ENCODE assay signal across 2 cellular contexts in the genomic region with DNA sequence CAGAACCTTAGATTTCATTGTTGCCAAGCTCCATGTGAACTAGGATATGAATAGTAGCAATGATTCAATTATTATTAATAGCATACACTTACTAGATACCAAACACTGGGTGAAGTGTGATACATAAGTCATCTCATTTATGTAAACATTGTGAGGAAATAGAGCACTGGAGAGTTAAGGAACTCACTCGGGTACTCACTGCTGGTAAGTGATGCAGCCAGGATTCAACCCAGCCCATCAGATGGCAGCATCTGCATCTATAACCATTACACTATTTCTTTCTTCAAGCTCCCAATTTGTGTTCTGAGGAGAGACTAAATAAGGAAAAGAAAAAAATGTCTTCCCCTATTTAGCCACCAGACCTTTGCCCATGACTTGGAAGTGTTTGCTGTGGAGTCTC.
TF ChIP-seq lines count a peak whose summit lies in the region.

No MANE protein-coding gene starts in this region.

TF ChIP-seq in Ishikawa, 13 proteins besides CTCF, POLR2A, EP300 and RAD21:
- no peak for TF ChIP-seq CEBPB (IDR thresholded peaks at IDR 0.05)
TF ChIP-seq in Ishikawa: peak in this region for 0.

TF ChIP-seq in HepG2, 621 proteins besides CTCF, POLR2A, EP300 and RAD21:
- TF ChIP-seq ZNF274 (CRISPR knock-in tag; IDR thresholded peaks at IDR 0.05) (no peak), STAG1 (CRISPR knock-in tag; IDR thresholded peaks at IDR 0.05) (peak; percentile 57)
